Comparison of ENCODE assay signal across 23 cellular contexts in the genomic region with DNA sequence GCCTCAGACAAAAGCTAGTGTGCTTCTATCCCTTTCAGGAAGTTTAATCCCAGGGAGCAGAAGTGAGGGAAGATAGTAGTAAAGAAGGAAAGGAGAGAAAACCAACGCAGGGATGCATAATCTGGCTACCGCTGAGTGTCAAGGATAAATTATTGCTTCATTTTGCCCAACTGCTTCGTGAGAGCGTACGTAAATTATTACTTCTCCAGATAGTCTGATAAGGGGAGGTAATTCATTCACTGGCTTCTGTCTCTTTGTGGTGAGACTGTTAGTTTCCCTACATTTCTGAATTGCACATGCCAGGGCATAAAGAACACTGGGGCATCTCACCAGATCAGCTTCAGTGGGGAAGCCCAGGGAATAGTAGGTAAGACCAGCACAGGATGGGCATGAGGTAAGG.
"Had no signal": no experiment of that assay in that cellular context is flagged by ENCODE, and none has a peak within 500 bp of the region (broad histone marks: within the 10 kb centered on the region; RNA-seq: fewer than 3 reads in every experiment).

No MANE protein-coding gene starts in this region.

- H3K27ac ChIP-seq: coronary artery, dorsolateral prefrontal cortex, esophagus muscularis mucosa, foreskin keratinocyte, gastroesophageal sphincter, heart left ventricle, hepatocyte, left lung, lower lobe of right lung had no signal

- DNase-seq: dermis blood vessel endothelial cell; dorsolateral prefrontal cortex; effector CD4-positive, alpha-beta T cell; effector memory CD4-positive, alpha-beta T cell; foreskin keratinocyte; heart left ventricle; hypothalamus; immature natural killer cell; islet precursor cell; left cardiac atrium; left lung; left ventricle myocardium superior; lower lobe of right lung; mesenchymal stem cell; mucosa of descending colon; naive B cell had no signal

- H3K4me3 ChIP-seq: coronary artery, dorsolateral prefrontal cortex, esophagus muscularis mucosa, gastroesophageal sphincter, heart left ventricle, hepatocyte, left lung, lower lobe of right lung, mucosa of descending colon had no signal

- H3K36me3 ChIP-seq: esophagus muscularis mucosa, gastroesophageal sphincter, heart left ventricle, left lung, lower lobe of right lung had no signal

- H3K4me1 ChIP-seq: esophagus muscularis mucosa, foreskin keratinocyte, gastroesophageal sphincter, heart left ventricle, left lung, lower lobe of right lung had no signal

- H3K79me2 ChIP-seq: hepatocyte had no signal

- FAIRE-seq: colon, endothelial cell of umbilical vein, frontal cortex had no signal

- H3K27me3 ChIP-seq: dorsolateral prefrontal cortex, esophagus muscularis mucosa, foreskin keratinocyte, gastroesophageal sphincter, heart left ventricle, hepatocyte, left lung had no signal

- H2AFZ ChIP-seq: hepatocyte had no signal

- H3K9me3 ChIP-seq: esophagus muscularis mucosa, gastroesophageal sphincter, heart left ventricle, left lung, lower lobe of right lung, mucosa of descending colon had no signal

- H3K4me2 ChIP-seq: hepatocyte had no signal
